In genomic region chr6:33731035-33731434, GRCh38 we compare ENCODE assay signal across 28 cellular contexts. TPM values are rescaled to one million over a fixed set of nuclear protein-coding genes. Genes with fewer than 3 reads are reported as not detected.
DNase-seq lines count a peak whose midpoint lies in the region; ATAC-seq and TF ChIP-seq lines count a peak whose summit lies in the region.
"Had no signal": no experiment of that assay in that cellular context is flagged by ENCODE, and none has a peak within 500 bp of the region (broad histone marks: within the 10 kb centered on the region; RNA-seq: fewer than 3 reads in every experiment).

No MANE protein-coding gene starts in this region.

- no peak overlapping the region for H3K4me3 ChIP-seq in right atrium auricular region
- no peak overlapping the region for H3K4me3 ChIP-seq in endodermal cell (ENCODE audit: low read length)
- no peak overlapping the region for H3K4me3 ChIP-seq in prostate gland
- H3K4me3 ChIP-seq: gastroesophageal sphincter, left lung, SJCRH30 had no signal

- H3K27me3 ChIP-seq in right atrium auricular region (no peaks in the 10 kb centered on the region), endodermal cell (ENCODE audit: control insufficient read depth, insufficient read depth, low read length, poor library complexity, severe bottlenecking) (no peaks in the 10 kb centered on the region), prostate gland (replicated peaks; ENCODE audit: insufficient read depth) (no peaks in the 10 kb centered on the region)
- H3K27me3 ChIP-seq: gastroesophageal sphincter, left lung, SJCRH30 had no signal

- H3K36me3 ChIP-seq in right atrium auricular region, result peaks cover 50% of the 10 kb centered on the region
- H3K36me3 ChIP-seq in endodermal cell (ENCODE audit: control insufficient read depth, insufficient read depth, low read length), result no peaks in the 10 kb centered on the region
- no peaks in the 10 kb centered on the region for H3K36me3 ChIP-seq in prostate gland
- H3K36me3 ChIP-seq: gastroesophageal sphincter, left lung had no signal

- H3K36me3 Mint-ChIP-seq in endodermal cell (ENCODE audit: low read depth), result no peaks in the 10 kb centered on the region
- no peaks in the 10 kb centered on the region for H3K36me3 Mint-ChIP-seq in WTC11
- H3K36me3 Mint-ChIP-seq: activated naive CD4-positive, alpha-beta T cell treated with anti-CD3 and anti-CD28 coated beads, Interleukin-2, amount 50 U/mL, for 24 hours; brain; CD8-positive, alpha-beta T cell; immature natural killer cell had no signal

- POLR2A ChIA-PET in WTC11 (lab: Charles Lee), result no interaction called here

- CTCF ChIA-PET in WTC11 (lab: Charles Lee), result interaction anchor here (1.0 to 1.2 kb wide), 2 partner anchors 20 to 30 kb away, joined by 3 read pairs; partner anchors contain the start of gene UQCC2

- H3K4me1 Mint-ChIP-seq in endodermal cell (peaks cover 18% of the 10 kb centered on the region), WTC11 (peaks cover 4% of the 10 kb centered on the region)
- H3K4me1 Mint-ChIP-seq: activated naive CD4-positive, alpha-beta T cell treated with anti-CD3 and anti-CD28 coated beads, Interleukin-2, amount 50 U/mL, for 24 hours; immature natural killer cell had no signal

- H3K27ac Mint-ChIP-seq in endodermal cell (peak overlapping the region; percentile 12), WTC11 (no peak overlapping the region)
- H3K27ac Mint-ChIP-seq: activated naive CD4-positive, alpha-beta T cell treated with anti-CD3 and anti-CD28 coated beads, Interleukin-2, amount 50 U/mL, for 24 hours; activated T-helper 2 cell treated with anti-CD3 and anti-CD28 coated beads, Interferon-gamma antibody, Interleukin-2, Interleukin-4, amounts not matched to agents 10 μg/mL and 5 μg/mL and 100 μg/mL, durations not matched to agents 14 hours and 24 hours and 36 hours; CD8-positive, alpha-beta T cell; immature natural killer cell had no signal

- H3K9me3 Mint-ChIP-seq in endodermal cell, result no peaks in the 10 kb centered on the region
- H3K9me3 Mint-ChIP-seq in WTC11, result no peaks in the 10 kb centered on the region
- H3K9me3 Mint-ChIP-seq: activated naive CD4-positive, alpha-beta T cell treated with anti-CD3 and anti-CD28 coated beads, Interleukin-2, amount 50 U/mL, for 24 hours; activated T-helper 2 cell treated with anti-CD3 and anti-CD28 coated beads, Interferon-gamma antibody, Interleukin-2, Interleukin-4, amounts not matched to agents 10 μg/mL and 5 μg/mL and 100 μg/mL, durations not matched to agents 14 hours and 24 hours and 36 hours; brain; CD8-positive, alpha-beta T cell; immature natural killer cell had no signal

- no peak for ATAC-seq in left cardiac atrium
- no peak for ATAC-seq in HG02759 (IDR thresholded peaks at IDR 0.05; ENCODE audit: unreplicated experiment)
- ATAC-seq in HG02884 (IDR thresholded peaks at IDR 0.05; ENCODE audit: unreplicated experiment), result no peak
- no peak for ATAC-seq in WTC11
- no peak for ATAC-seq in stimulated activated naive CD8-positive, alpha-beta T cell treated with anti-CD3 and anti-CD28 coated beads, Interleukin-15, Interleukin-2, amounts not matched to agents 100 U/mL and 50 U/mL, for 24 hours
- ATAC-seq: CD8-positive, alpha-beta T cell; gastroesophageal sphincter had no signal

- H3K27me3 Mint-ChIP-seq in endodermal cell (ENCODE audit: insufficient read depth), result peaks cover 1% of the 10 kb centered on the region
- no peaks in the 10 kb centered on the region for H3K27me3 Mint-ChIP-seq in WTC11 (ENCODE audit: low read depth)
- H3K27me3 Mint-ChIP-seq: activated naive CD4-positive, alpha-beta T cell treated with anti-CD3 and anti-CD28 coated beads, Interleukin-2, amount 50 U/mL, for 24 hours had no signal

- peaks cover 0 to 31% of the 10 kb centered on the region in 2 donors for H3K4me1 ChIP-seq in right atrium auricular region
- H3K4me1 ChIP-seq in endodermal cell (ENCODE audit: control insufficient read depth, insufficient read depth, low read length), result no peaks in the 10 kb centered on the region
- peaks cover 22% of the 10 kb centered on the region for H3K4me1 ChIP-seq in prostate gland (replicated peaks)
- H3K4me1 ChIP-seq: gastroesophageal sphincter, left lung, SJCRH30 had no signal

- H3K27ac ChIP-seq in right atrium auricular region (peak overlapping the region; percentile 71 to 77), endodermal cell (ENCODE audit: low read depth, low read length) (no peak overlapping the region), prostate gland (peak overlapping the region; percentile 79 to 95)
- H3K27ac ChIP-seq: SJCRH30 had no signal

- intact Hi-C loops in left cardiac atrium (cut with DNase I), result no loop called here
- intact Hi-C loops in prostate gland (cut with DNase I), result no loop called here

- TF ChIP-seq POLR2A in prostate gland (IDR thresholded peaks at IDR 0.05), result no peak

- H3K9ac ChIP-seq in endodermal cell (ENCODE audit: extremely low read depth, low read length, poor library complexity, severe bottlenecking), result no peak overlapping the region

- no peak for DNase-seq in right atrium auricular region (ENCODE audit: low spot score)
- DNase-seq in left cardiac atrium, result no peak
- no peak for DNase-seq in endodermal cell
- no peak for DNase-seq in prostate gland (ENCODE audit: low spot score)
- no peak for DNase-seq in WTC11 (ENCODE audit: low spot score)
- no peak for DNase-seq in stimulated activated naive CD8-positive, alpha-beta T cell treated with anti-CD3 and anti-CD28 coated beads, Interleukin-15, Interleukin-2, amounts not matched to agents 100 U/mL and 50 U/mL, for 24 hours
- DNase-seq: activated CD4-positive, alpha-beta T cell treated with anti-CD3 and anti-CD28 coated beads for 4 hours; AML-193; amniotic stem cell; CD8-positive, alpha-beta T cell; EL; GOT3; hippocampal formation; immature natural killer cell; left lung; NCI-H345; NCI-H69; SJCRH30; stimulated activated CD4-positive, alpha-beta T cell treated with anti-CD3 and anti-CD28 coated beads, Interleukin-4, amount 100 ng/mL, for 4 hours; SW 1271 had no signal

- H3K9me3 ChIP-seq in right atrium auricular region (no peaks in the 10 kb centered on the region), endodermal cell (ENCODE audit: control insufficient read depth, low read length) (no peaks in the 10 kb centered on the region), prostate gland (no peaks in the 10 kb centered on the region)
- H3K9me3 ChIP-seq: gastroesophageal sphincter, left lung, SJCRH30 had no signal

- WGBS in endodermal cell (ENCODE audit: insufficient coverage in 1 of 2, insufficient read length in 1 of 2), 2 experiments, result 83 to 91% methylated on average over 5 to 7 of the region's 7 CpGs
- 62% methylated on average over 7 of the region's 7 CpGs for WGBS in prostate gland

- no peak for TF ChIP-seq CTCF in right atrium auricular region (IDR thresholded peaks at IDR 0.05)
- no peak for TF ChIP-seq CTCF in endodermal cell (conservative IDR thresholded peaks at IDR 0.05)
- TF ChIP-seq CTCF in prostate gland (IDR thresholded peaks at IDR 0.05), result no peak
- no peak for TF ChIP-seq CTCF in WTC11 (IDR thresholded peaks at IDR 0.05)

- no peak overlapping the region for H3K4me3 Mint-ChIP-seq in endodermal cell
- no peak overlapping the region for H3K4me3 Mint-ChIP-seq in WTC11
- H3K4me3 Mint-ChIP-seq: activated naive CD4-positive, alpha-beta T cell treated with anti-CD3 and anti-CD28 coated beads, Interleukin-2, amount 50 U/mL, for 24 hours; brain; CD8-positive, alpha-beta T cell; immature natural killer cell had no signal

TF ChIP-seq in WTC11, 78 proteins besides CTCF, POLR2A, EP300 and RAD21:
- no peak for TF ChIP-seq TEAD1 (CRISPR knock-in tag; IDR thresholded peaks at IDR 0.05)
TF ChIP-seq in WTC11: peak in this region for 0.

RNA-seq across cellular contexts. Expression of gene IP6K3, which starts 15.7 kb away (rescaled TPM):
- total RNA-seq in right atrium auricular region (10 to 100 TPM; 17.3 to 29.9 TPM), left cardiac atrium (10 to 100 TPM; 23.8 to 29.4 TPM), endodermal cell (not detected), prostate gland (1 to 10 TPM; 2.5 to 3.1 TPM), WTC11 (2021) (0.44 to 1.1 TPM (median 0.89 TPM) in 3 replicates)
- 1.1 TPM for polyA plus RNA-seq in endodermal cell (2013, experiment 1 of 2)
- 2.3 TPM for polyA plus RNA-seq in endodermal cell (2013, experiment 2 of 2)
- total RNA-seq: A673; activated T-helper 2 cell treated with anti-CD3 and anti-CD28 coated beads, Interferon-gamma antibody, Interleukin-2, Interleukin-4, amounts not matched to agents 10 μg/mL and 5 μg/mL and 100 μg/mL, durations not matched to agents 14 hours and 24 hours and 36 hours; CD8-positive, alpha-beta T cell; endothelial cell of umbilical vein had no signal
- polyA plus RNA-seq: endothelial cell of umbilical vein, immature natural killer cell had no signal

RNA-seq across cellular contexts. Expression of gene UQCC2, which starts 19.5 kb away (rescaled TPM):
- 100 to 1,000 TPM in 1 of 2 donors, 10 to 100 TPM in 1; 69.1 to 143 TPM for total RNA-seq in right atrium auricular region
- 100 to 1,000 TPM; 183 to 203 TPM for total RNA-seq in left cardiac atrium
- total RNA-seq in endodermal cell, result 100 to 1,000 TPM; 120 to 174 TPM
- polyA plus RNA-seq in endodermal cell (2013, experiment 1 of 2), result 170 TPM
- polyA plus RNA-seq in endodermal cell (2013, experiment 2 of 2), result 163 TPM
- 10 to 100 TPM; 24.5 to 25.7 TPM for total RNA-seq in prostate gland
- total RNA-seq in WTC11 (2021), result 65.8 to 105 TPM (median 95.3 TPM) in 3 replicates

RNA-seq across cellular contexts. Expression of gene LEMD2, which starts 57.9 kb away (rescaled TPM):
- total RNA-seq in right atrium auricular region, result 10 to 100 TPM; 25.9 to 28.1 TPM
- total RNA-seq in left cardiac atrium, result 10 to 100 TPM; 26.0 to 33.7 TPM
- 10 to 100 TPM; 62.0 to 75.8 TPM for total RNA-seq in endodermal cell
- polyA plus RNA-seq in endodermal cell (2013, experiment 1 of 2), result 72.5 TPM
- 67.0 TPM for polyA plus RNA-seq in endodermal cell (2013, experiment 2 of 2)
- total RNA-seq in prostate gland, result 10 to 100 TPM; 64.2 to 80.2 TPM
- total RNA-seq in WTC11 (2021), result 46.6 to 62.9 TPM (median 48.2 TPM) in 3 replicates
